37 cellular contexts compared by ENCODE assay signal in genomic region chr1:93436496-93436895, GRCh38. TPM values are rescaled to one million over a fixed set of nuclear protein-coding genes. Genes with fewer than 3 reads are reported as not detected.
DNase-seq lines count a peak whose midpoint lies in the region; ATAC-seq, FAIRE-seq and TF ChIP-seq lines count a peak whose summit lies in the region.
"Had no signal": no experiment of that assay in that cellular context is flagged by ENCODE, and none has a peak within 500 bp of the region (broad histone marks: within the 10 kb centered on the region; RNA-seq: fewer than 3 reads in every experiment).

No MANE protein-coding gene starts in this region.

- TF ChIP-seq CTCF in VCaP (conservative IDR thresholded peaks at IDR 0.05) (no peak), WTC11 (IDR thresholded peaks at IDR 0.05) (no peak), kidney (IDR thresholded peaks at IDR 0.05; ENCODE audit: borderline replicate concordance, extremely low read depth, insufficient read depth) (no peak)

- intact Hi-C loops in kidney (cut with DNase I): no loop called here

- ATAC-seq in WTC11: no peak
- no peak for ATAC-seq in stimulated activated effector memory CD8-positive, alpha-beta T cell treated with anti-CD3 and anti-CD28 coated beads, Interleukin-12 subunit alpha, Interleukin-12 subunit beta, amount 100 ng/mL, for 72 hours
- ATAC-seq: A549; CD8-positive, alpha-beta T cell had no signal

- no peaks in the 10 kb centered on the region for H3K9me3 ChIP-seq in kidney (ENCODE audit: control insufficient read depth in 1 of 2, low read length in 2 of 2)
- H3K9me3 ChIP-seq: A549, BE2C, Caco-2 had no signal

- no peaks in the 10 kb centered on the region for H3K36me3 ChIP-seq in kidney (ENCODE audit: control insufficient read depth in 1 of 2, insufficient read depth in 2 of 2, low read length in 2 of 2)
- H3K36me3 ChIP-seq: BE2C; BLaER1; BLaER1 treated with 17β-estradiol and CSF1 and Interleukin-3, amounts not matched to agents 10 nM and 100 nM had no signal

- no peak overlapping the region for H3K9ac ChIP-seq in kidney (ENCODE audit: low read length in 2 of 2)
- H3K9ac ChIP-seq: BLaER1 had no signal

- peaks cover 10% of the 10 kb centered on the region for H3K9me3 Mint-ChIP-seq in WTC11
- no peaks in the 10 kb centered on the region for H3K9me3 Mint-ChIP-seq in stimulated activated effector memory CD8-positive, alpha-beta T cell treated with anti-CD3 and anti-CD28 coated beads, Interleukin-12 subunit alpha, Interleukin-12 subunit beta, amount 100 ng/mL, for 72 hours
- H3K9me3 Mint-ChIP-seq: CD4-positive, alpha-beta memory T cell; CD4-positive, alpha-beta T cell; CD4-positive, CD25-positive, alpha-beta regulatory T cell; CD8-positive, alpha-beta memory T cell; CD8-positive, alpha-beta T cell had no signal

- H3K4me1 ChIP-seq in kidney (ENCODE audit: control insufficient read depth in 1 of 2, insufficient read depth in 1 of 2, low read depth in 1 of 2, low read length in 2 of 2): peaks cover 0 to 3% of the 10 kb centered on the region in 2 donors
- H3K4me1 ChIP-seq: BE2C, Caco-2 had no signal

- no peak overlapping the region for H3K27ac Mint-ChIP-seq in WTC11
- no peak overlapping the region for H3K27ac Mint-ChIP-seq in stimulated activated effector memory CD8-positive, alpha-beta T cell treated with anti-CD3 and anti-CD28 coated beads, Interleukin-12 subunit alpha, Interleukin-12 subunit beta, amount 100 ng/mL, for 72 hours
- H3K27ac Mint-ChIP-seq: B cell; CD14-positive monocyte; CD4-positive, alpha-beta memory T cell; CD4-positive, alpha-beta T cell; CD4-positive, CD25-positive, alpha-beta regulatory T cell; CD8-positive, alpha-beta memory T cell; CD8-positive, alpha-beta T cell had no signal

- DNase-seq in WTC11 (ENCODE audit: low spot score): no peak
- DNase-seq in frontal cortex (ENCODE audit: low spot score in 2 of 2): no peak
- no peak for DNase-seq in kidney
- DNase-seq in stimulated activated CD4-positive, alpha-beta T cell treated with anti-CD3 and anti-CD28 coated beads, Interleukin-4, amount 100 ng/mL, for 4 hours: no peak
- no peak for DNase-seq in stimulated activated naive CD4-positive, alpha-beta T cell (lab: John Stamatoyannopoulos, UW)
- no peak for DNase-seq in SW480 (ENCODE audit: low spot score)
- DNase-seq in stimulated activated effector memory CD8-positive, alpha-beta T cell treated with anti-CD3 and anti-CD28 coated beads, Interleukin-12 subunit alpha, Interleukin-12 subunit beta, amount 100 ng/mL, for 72 hours (ENCODE audit: low spot score in 2 of 2): no peak
- DNase-seq: 8988T; ACHN; AML-193; BE2C; C1 segment of cervical spinal cord; Caco-2; Calu3; CD4-positive, alpha-beta memory T cell; CD4-positive, alpha-beta T cell; CD4-positive, CD25-positive, alpha-beta regulatory T cell; CD8-positive, alpha-beta memory T cell; CD8-positive, alpha-beta T cell; COR-L47; DMS 273 treated with DMSO at 0.1 percent for 48 hours; DMS153; DMS53; DMS79; DMS79 treated with DMSO at 0.1 percent for 48 hours; DND-41; EL had no signal

- CTCF ChIA-PET in WTC11 (lab: Charles Lee): interaction anchor here (0.5 to 1.4 kb wide), 2 partner anchors 11 to 132 kb away, joined by 3 to 7 read pairs; partner anchors contain the start of gene FNBP1L

- POLR2A ChIA-PET in WTC11 (lab: Charles Lee): no interaction called here

- H3K4me1 Mint-ChIP-seq in WTC11: no peaks in the 10 kb centered on the region
- H3K4me1 Mint-ChIP-seq in stimulated activated effector memory CD8-positive, alpha-beta T cell treated with anti-CD3 and anti-CD28 coated beads, Interleukin-12 subunit alpha, Interleukin-12 subunit beta, amount 100 ng/mL, for 72 hours: no peaks in the 10 kb centered on the region
- H3K4me1 Mint-ChIP-seq: B cell; CD14-positive monocyte; CD8-positive, alpha-beta memory T cell had no signal

- H3K4me3 Mint-ChIP-seq in WTC11: no peak overlapping the region
- H3K4me3 Mint-ChIP-seq in stimulated activated effector memory CD8-positive, alpha-beta T cell treated with anti-CD3 and anti-CD28 coated beads, Interleukin-12 subunit alpha, Interleukin-12 subunit beta, amount 100 ng/mL, for 72 hours: no peak overlapping the region
- H3K4me3 Mint-ChIP-seq: B cell; CD14-positive monocyte; CD4-positive, alpha-beta memory T cell; CD4-positive, alpha-beta T cell; CD4-positive, CD25-positive, alpha-beta regulatory T cell; CD8-positive, alpha-beta memory T cell; CD8-positive, alpha-beta T cell had no signal

- no peak overlapping the region for H3K4me3 ChIP-seq in kidney (ENCODE audit: low read length in 2 of 2)
- H3K4me3 ChIP-seq: A549; BLaER1; BLaER1 treated with 17β-estradiol and CSF1 and Interleukin-3, amounts not matched to agents 10 nM and 100 nM had no signal

- FAIRE-seq in frontal cortex (lab: Jason Lieb, UNC) (peak; percentile 3), kidney (lab: Jason Lieb, UNC) (peak; percentile 17)
- FAIRE-seq: A204.1, A549, D721Med had no signal

- peaks cover 3% of the 10 kb centered on the region; the same call in 1 of the 2 replicates for H3K36me3 Mint-ChIP-seq in WTC11
- H3K36me3 Mint-ChIP-seq in stimulated activated effector memory CD8-positive, alpha-beta T cell treated with anti-CD3 and anti-CD28 coated beads, Interleukin-12 subunit alpha, Interleukin-12 subunit beta, amount 100 ng/mL, for 72 hours: no peaks in the 10 kb centered on the region
- H3K36me3 Mint-ChIP-seq: CD14-positive monocyte; CD4-positive, alpha-beta memory T cell; CD4-positive, CD25-positive, alpha-beta regulatory T cell; CD8-positive, alpha-beta memory T cell; CD8-positive, alpha-beta T cell had no signal

- H3K27ac ChIP-seq in VCaP (peak overlapping the region; percentile 72; the same call in 1 of the 2 replicates), kidney (ENCODE audit: low read depth in 2 of 2, low read length in 2 of 2) (no peak overlapping the region)
- H3K27ac ChIP-seq: 22Rv1; A549; BLaER1; BLaER1 treated with 17β-estradiol and CSF1 and Interleukin-3, amounts not matched to agents 10 nM and 100 nM; C4-2B had no signal

- H3K27me3 Mint-ChIP-seq in WTC11 (ENCODE audit: low read depth): no peaks in the 10 kb centered on the region
- H3K27me3 Mint-ChIP-seq: CD4-positive, alpha-beta T cell had no signal

TF ChIP-seq in WTC11, 78 proteins besides CTCF, POLR2A, EP300 and RAD21:
- no peak for TF ChIP-seq ZNF423 (CRISPR knock-in tag; IDR thresholded peaks at IDR 0.05)
- TF ChIP-seq HMGA2 (CRISPR knock-in tag; IDR thresholded peaks at IDR 0.05): peak; percentile 93; the same call in 1 of the 2 replicates

RNA-seq across cellular contexts. Expression of gene FNBP1L, which starts 11.4 kb away (rescaled TPM):
- 79.1 to 81.8 TPM (median 79.6 TPM) in 3 replicates for total RNA-seq in WTC11 (2021)
- 254 TPM for total RNA-seq in frontal cortex
- total RNA-seq in kidney: 57.3 TPM
- 32.7 TPM for polyA plus RNA-seq in kidney (ENCODE audit: insufficient read depth, low read depth, low replicate concordance)
